ENCODE assay signal across 1 cellular context in genomic region chr6:41027799-41028617, GRCh38.
TF ChIP-seq lines count a peak whose summit lies in the region.

No MANE protein-coding gene starts in this region.

TF ChIP-seq in HepG2, 621 proteins besides CTCF, POLR2A, EP300 and RAD21 (continued from another document and continues in another):
- peak; percentile 14; the same call in 1 of the 2 replicates for TF ChIP-seq CERS6 (CRISPR knock-in tag; IDR thresholded peaks at IDR 0.05)
- TF ChIP-seq GABPB1 (CRISPR knock-in tag; IDR thresholded peaks at IDR 0.05) = peak; percentile 87
- TF ChIP-seq ZNF777 (CRISPR knock-in tag; IDR thresholded peaks at IDR 0.05) = peak; percentile 39; the same call in 1 of the 2 replicates
- TF ChIP-seq ZNF740 (CRISPR knock-in tag; IDR thresholded peaks at IDR 0.05) = no peak
- peak; percentile 75; the same call in 1 of the 2 replicates for TF ChIP-seq TSC22D2 (CRISPR knock-in tag; IDR thresholded peaks at IDR 0.05; ENCODE audit: borderline replicate concordance)
- TF ChIP-seq ZNF816 (CRISPR knock-in tag; IDR thresholded peaks at IDR 0.05; ENCODE audit: borderline replicate concordance) = no peak
- TF ChIP-seq ZNF468 (CRISPR knock-in tag; IDR thresholded peaks at IDR 0.05) = 0 out of 2 replicates have a peak, but pooled peaks have one; percentile 69
- peak; percentile 69; the same call in 1 of the 2 replicates for TF ChIP-seq CBFB (CRISPR knock-in tag; IDR thresholded peaks at IDR 0.05)
- no peak for TF ChIP-seq PAF1 (CRISPR knock-in tag; IDR thresholded peaks at IDR 0.05)
- no peak; the same call in 1 of the 2 replicates for TF ChIP-seq CHD4 (IDR thresholded peaks at IDR 0.05; ENCODE audit: borderline replicate concordance, low read length)
- TF ChIP-seq ZNF558 (CRISPR knock-in tag; IDR thresholded peaks at IDR 0.05; ENCODE audit: borderline replicate concordance) = no peak
- TF ChIP-seq ZNF576 (CRISPR knock-in tag; IDR thresholded peaks at IDR 0.05) = peak; percentile 54; the same call in 1 of the 2 replicates
- TF ChIP-seq NAIF1 (CRISPR knock-in tag; IDR thresholded peaks at IDR 0.05; ENCODE audit: borderline replicate concordance) = no peak
- TF ChIP-seq RARA (CRISPR knock-in tag; IDR thresholded peaks at IDR 0.05) = 0 out of 2 replicates have a peak, but pooled peaks have one; percentile 16
- TF ChIP-seq ZUFSP (CRISPR knock-in tag; IDR thresholded peaks at IDR 0.05; ENCODE audit: borderline replicate concordance) = no peak
- no peak for TF ChIP-seq ZNF414 (CRISPR knock-in tag; IDR thresholded peaks at IDR 0.05)
- no peak for TF ChIP-seq ZNF589 (CRISPR knock-in tag; conservative IDR thresholded peaks at IDR 0.05)
- no peak for TF ChIP-seq SIX4 (CRISPR knock-in tag; IDR thresholded peaks at IDR 0.05)
- TF ChIP-seq ZC3H13 (CRISPR knock-in tag; IDR thresholded peaks at IDR 0.05) = no peak
- no peak for TF ChIP-seq ZNF337 (CRISPR knock-in tag; IDR thresholded peaks at IDR 0.05; ENCODE audit: borderline replicate concordance, low read depth)
- no peak for TF ChIP-seq MBD4 (IDR thresholded peaks at IDR 0.05; ENCODE audit: borderline replicate concordance, low read length)
- TF ChIP-seq ZBTB46 (CRISPR knock-in tag; IDR thresholded peaks at IDR 0.05; ENCODE audit: borderline replicate concordance) = no peak
- 0 out of 2 replicates have a peak, but pooled peaks have one; percentile 24 for TF ChIP-seq ZNF644 (CRISPR knock-in tag; IDR thresholded peaks at IDR 0.05; ENCODE audit: low read depth)
- no peak for TF ChIP-seq ZNF781 (CRISPR knock-in tag; IDR thresholded peaks at IDR 0.05; ENCODE audit: borderline replicate concordance, not compliant biosample characterization)
- TF ChIP-seq ZNF569 (CRISPR knock-in tag; IDR thresholded peaks at IDR 0.05; ENCODE audit: borderline replicate concordance) = no peak
- TF ChIP-seq JARID2 (CRISPR knock-in tag; IDR thresholded peaks at IDR 0.05; ENCODE audit: insufficient replicate concordance) = peak; percentile 9
- peak; percentile 74 for TF ChIP-seq HOXA5 (CRISPR knock-in tag; IDR thresholded peaks at IDR 0.05)
- TF ChIP-seq ZNF12 (CRISPR knock-in tag; IDR thresholded peaks at IDR 0.05) = no peak
- TF ChIP-seq ZNF326 (CRISPR knock-in tag; IDR thresholded peaks at IDR 0.05; ENCODE audit: borderline replicate concordance) = no peak
- peak; percentile 71 for TF ChIP-seq ZFX (CRISPR knock-in tag; IDR thresholded peaks at IDR 0.05; ENCODE audit: low read depth)
- no peak for TF ChIP-seq REST (IDR thresholded peaks at IDR 0.05; ENCODE audit: borderline replicate concordance in 1 of 2, low read depth in 1 of 2, low read length in 2 of 2)
- TF ChIP-seq AKNA (CRISPR knock-in tag; IDR thresholded peaks at IDR 0.05; ENCODE audit: borderline replicate concordance) = no peak
- peak; percentile 63; the same call in 1 of the 2 replicates for TF ChIP-seq ZNF235 (CRISPR knock-in tag; IDR thresholded peaks at IDR 0.05; ENCODE audit: borderline replicate concordance)
- TF ChIP-seq ZNF724P (CRISPR knock-in tag; IDR thresholded peaks at IDR 0.05; ENCODE audit: borderline replicate concordance) = peak; percentile 90
- no peak for TF ChIP-seq CREB1 (IDR thresholded peaks at IDR 0.05)
- no peak for TF ChIP-seq CREB1 (CRISPR knock-in tag; IDR thresholded peaks at IDR 0.05)
- no peak for TF ChIP-seq RFX5 (IDR thresholded peaks at IDR 0.05; ENCODE audit: low read depth, low read length)
- TF ChIP-seq ARNT (IDR thresholded peaks at IDR 0.05) = no peak
- TF ChIP-seq ZFP41 (CRISPR knock-in tag; IDR thresholded peaks at IDR 0.05; ENCODE audit: borderline replicate concordance) = 0 out of 2 replicates have a peak, but pooled peaks have one; percentile 61
- 0 out of 2 replicates have a peak, but pooled peaks have one; percentile 16 for TF ChIP-seq NFE2L1 (CRISPR knock-in tag; IDR thresholded peaks at IDR 0.05; ENCODE audit: borderline replicate concordance)
- TF ChIP-seq ZBTB38 (CRISPR knock-in tag; IDR thresholded peaks at IDR 0.05) = peak; percentile 92
- no peak for TF ChIP-seq ZNF703 (CRISPR knock-in tag; IDR thresholded peaks at IDR 0.05; ENCODE audit: borderline replicate concordance)
- TF ChIP-seq ZMYM4 (CRISPR knock-in tag; IDR thresholded peaks at IDR 0.05) = peak; percentile 72
- peak; percentile 84; the same call in 1 of the 2 replicates for TF ChIP-seq MYC (CRISPR knock-in tag; IDR thresholded peaks at IDR 0.05; ENCODE audit: borderline replicate concordance)
- TF ChIP-seq ZNF143 (CRISPR knock-in tag; IDR thresholded peaks at IDR 0.05) = peak; percentile 53
- no peak for TF ChIP-seq GRHL1 (CRISPR knock-in tag; conservative IDR thresholded peaks at IDR 0.05)
- no peak for TF ChIP-seq ZBTB42 (CRISPR knock-in tag; IDR thresholded peaks at IDR 0.05)
- 0 out of 2 replicates have a peak, but pooled peaks have one; percentile 25 for TF ChIP-seq CREB3 (CRISPR knock-in tag; IDR thresholded peaks at IDR 0.05)
- peak; percentile 70; the same call in 1 of the 2 replicates for TF ChIP-seq ZNF614 (CRISPR knock-in tag; IDR thresholded peaks at IDR 0.05; ENCODE audit: borderline replicate concordance)
- TF ChIP-seq HNRNPH1 (optimal IDR thresholded peaks at IDR 0.05; ENCODE audit: low read depth, low read length) = no peak
- TF ChIP-seq XRCC5 (optimal IDR thresholded peaks at IDR 0.05; ENCODE audit: low read length) = peak; percentile 95
